Comparison of ENCODE assay signal across 8 cellular contexts in the genomic region with DNA sequence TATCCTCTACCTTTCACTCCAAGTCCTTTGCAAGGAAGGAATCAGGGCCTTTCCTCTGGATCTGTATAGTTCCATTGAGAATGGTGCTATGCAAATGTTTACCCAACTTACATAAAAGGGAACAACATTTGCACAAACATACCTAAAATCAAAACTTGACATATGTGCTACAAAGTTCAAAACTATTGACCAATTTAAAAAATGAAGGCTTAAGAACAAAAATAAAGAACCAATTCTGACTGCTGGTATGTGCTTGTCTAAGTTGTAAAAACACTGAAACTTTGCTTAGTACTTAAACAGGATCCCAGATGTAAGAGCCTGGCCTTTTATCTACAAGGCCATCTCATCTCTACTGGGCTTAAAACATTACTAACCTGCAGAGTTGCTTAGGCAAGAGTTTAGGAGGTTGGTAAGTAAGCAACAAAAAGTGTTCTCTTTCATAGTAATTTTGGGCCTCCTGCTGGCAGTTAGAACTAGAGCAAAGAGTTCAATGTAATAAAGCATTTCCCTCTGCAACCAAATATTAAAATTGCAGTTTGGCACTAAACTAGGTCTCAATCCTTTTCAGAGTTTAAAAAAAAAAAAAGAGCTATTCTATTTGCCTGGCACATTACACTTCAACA. TPM values are rescaled to one million over a fixed set of nuclear protein-coding genes. Genes with fewer than 3 reads are reported as not detected.
DNase-seq lines count a peak whose midpoint lies in the region; ATAC-seq and TF ChIP-seq lines count a peak whose summit lies in the region.

No MANE protein-coding gene starts in this region.

- intact Hi-C loops in PC-9 (cut with micrococcal nuclease; ENCODE audit: unreplicated experiment), result loop anchor here (5.0 to 10.0 kb wide), 3 partner anchors 193 to 395 kb away; a partner anchor contains a TSS

- CTCF ChIA-PET in PC-9 (lab: Charles Lee), result interaction anchor here (1.1 kb wide), 1 partner anchor 132 kb away, joined by 6 read pairs; no protein-coding TSS in a partner anchor

- H3F3A ChIP-seq in PC-9 (ENCODE audit: insufficient read depth, low read depth), result peaks cover 30% of the 10 kb centered on the region

- peaks cover 36% of the 10 kb centered on the region for H3K79me2 ChIP-seq in PC-9 (ENCODE audit: low read depth)

- POLR2A ChIA-PET in PC-9 (lab: Charles Lee; ENCODE audit: unreplicated experiment), result interaction anchor here (0.5 kb wide), 1 partner anchor 387 kb away, joined by 3 read pairs; no protein-coding TSS in a partner anchor

- peaks cover 41% of the 10 kb centered on the region for H3K4me1 ChIP-seq in PC-9 (replicated peaks; ENCODE audit: insufficient read depth)

- in situ Hi-C loops in GM13977 (cut with MboI; ENCODE audit: low pct_unique_long_range_greater_than_20kb, low sequenced_read_pairs, unreplicated experiment), result no loop called here

- H3K36me3 ChIP-seq in PC-9 (ENCODE audit: low read depth), result no peaks in the 10 kb centered on the region

- H3K4me3 ChIP-seq in PC-9 (no peak overlapping the region; the same call in 1 of the 2 replicates), epithelial cell of esophagus (ENCODE audit: low read length) (no peak overlapping the region), retinal pigment epithelial cell (ENCODE audit: low read length) (no peak overlapping the region)

- no TSS peak for BruUV-seq in PC-9 (replicated peaks; lab: Mats Ljungman, UMichigan)

- DNase-seq in AML-193 (lab: John Stamatoyannopoulos, UW) (peak; percentile 59 to 65), GM13977 (ENCODE audit: low spot score) (peak; percentile 44), PC-9 (peak; percentile 9 to 85), epithelial cell of esophagus (ENCODE audit: low read depth) (peak; percentile 56), retinal pigment epithelial cell (ENCODE audit: low read depth) (peak; percentile 34), LoVo (ENCODE audit: low spot score) (no peak), COLO829 (ENCODE audit: low spot score) (no peak)

- H3K4me2 ChIP-seq in PC-9, result peak overlapping the region; percentile 80

- H3K27me3 ChIP-seq in PC-9 (ENCODE audit: insufficient read depth, low read depth), result no peaks in the 10 kb centered on the region

- ATAC-seq in HG03354 (IDR thresholded peaks at IDR 0.05; ENCODE audit: poor library complexity, severe bottlenecking, unreplicated experiment), result no peak

- no peaks in the 10 kb centered on the region for H3K9me3 ChIP-seq in PC-9 (ENCODE audit: insufficient read depth, low read depth)

- H3K9me2 ChIP-seq in PC-9 (ENCODE audit: insufficient read depth), result no peaks in the 10 kb centered on the region

- H2AFZ ChIP-seq in PC-9, result no peak overlapping the region

- TF ChIP-seq CTCF in GM13977 (IDR thresholded peaks at IDR 0.05; ENCODE audit: extremely low read depth, insufficient read depth, missing control alignments) (peak; percentile 35), PC-9 (conservative IDR thresholded peaks at IDR 0.05) (peak; percentile 55; the same call in 1 of the 2 replicates), epithelial cell of esophagus (IDR thresholded peaks at IDR 0.05; ENCODE audit: insufficient read depth, low read depth, low read length, missing control alignments) (peak; percentile 37), retinal pigment epithelial cell (conservative IDR thresholded peaks at IDR 0.05; ENCODE audit: low read depth, low read length) (peak; percentile 45)

- peak overlapping the region; percentile 40 for H3K27ac ChIP-seq in PC-9

- H4K20me1 ChIP-seq in PC-9 (ENCODE audit: insufficient read depth), result no peaks in the 10 kb centered on the region

RNA-seq across cellular contexts. Expression of a gene that starts 2.0 kb away (rescaled TPM):
- total RNA-seq in PC-9 (2021), result 35.4 and 39.5 TPM in 2 replicates

Comparison
In these comparisons a context has a peak if more than half of its experiments do, and no peak if none do; other contexts are left out.
1. DNase-seq: peak in AML-193 (2 of 2), GM13977 (single experiment), PC-9 (2 of 2), epithelial cell of esophagus (single experiment) and retinal pigment epithelial cell (single experiment); none in LoVo (single experiment) and COLO829 (single experiment).
2. Peak in every context shown above with its lines, with median percentiles within 50 percentile points of each other: CTCF ChIP-seq.